Comparison of ENCODE assay signal across 15 cellular contexts in genomic region chr2:12287220-12287751, GRCh38.
DNase-seq lines count a peak whose midpoint lies in the region; ATAC-seq and TF ChIP-seq lines count a peak whose summit lies in the region.
"Had no signal": no experiment of that assay in that cellular context is flagged by ENCODE, and none has a peak within 500 bp of the region (broad histone marks: within the 10 kb centered on the region; RNA-seq: fewer than 3 reads in every experiment).

No MANE protein-coding gene starts in this region.

- peak; percentile 82 for ATAC-seq in RWPE2 (ENCODE audit: low read depth)
- ATAC-seq: activated CD8-positive, alpha-beta T cell treated with anti-CD3 and anti-CD28 coated beads for 36 hours had no signal

- H3K79me2 ChIP-seq in Karpas-422 (ENCODE audit: low read length) (no peaks in the 10 kb centered on the region), OCI-LY7 (ENCODE audit: insufficient read depth, low read depth, low read length) (no peaks in the 10 kb centered on the region)

- DNase-seq in H4 (ENCODE audit: low spot score) (peak; percentile 12), RWPE2 (ENCODE audit: low spot score) (no peak), fibroblast of pulmonary artery (ENCODE audit: low read depth) (peak; percentile 56), renal cortical epithelial cell (ENCODE audit: low read depth) (peak; percentile 73), Karpas-422 (no peak), NCI-H82 (lab: John Stamatoyannopoulos, UW) (no peak), OCI-LY7 (ENCODE audit: low spot score) (no peak), Kasumi-1 (lab: John Stamatoyannopoulos, UW) (no peak)
- DNase-seq: activated CD8-positive, alpha-beta T cell treated with anti-CD3 and anti-CD28 coated beads for 36 hours; activated naive CD4-positive, alpha-beta T cell treated with anti-CD3 and anti-CD28 coated beads, Interleukin-2, amount 10 ng/mL, durations not matched to agents 7 days and 5 days; CD4-positive, CD25-positive, alpha-beta regulatory T cell; natural killer cell; T-helper 2 cell had no signal

- H3K9me3 ChIP-seq in RWPE2 (ENCODE audit: severe bottlenecking): peaks cover 4% of the 10 kb centered on the region
- no peaks in the 10 kb centered on the region for H3K9me3 ChIP-seq in Karpas-422 (ENCODE audit: low read length)
- H3K9me3 ChIP-seq in OCI-LY7 (ENCODE audit: low read length): no peaks in the 10 kb centered on the region
- H3K9me3 ChIP-seq: suprapubic skin had no signal

- no peaks in the 10 kb centered on the region for H3K9me2 ChIP-seq in Karpas-422 (replicated peaks; ENCODE audit: insufficient read depth, low read length)
- H3K9me2 ChIP-seq in OCI-LY7 (ENCODE audit: insufficient read depth, low read length): no peaks in the 10 kb centered on the region

- peaks cover 29% of the 10 kb centered on the region for H3K4me1 ChIP-seq in RWPE2 (ENCODE audit: insufficient read depth, poor library complexity, severe bottlenecking)
- no peaks in the 10 kb centered on the region for H3K4me1 ChIP-seq in Karpas-422 (ENCODE audit: low read length)
- H3K4me1 ChIP-seq in OCI-LY7 (ENCODE audit: insufficient read depth, low read length, poor library complexity, severe bottlenecking): no peaks in the 10 kb centered on the region

- intact Hi-C loops in OCI-LY7 (cut with micrococcal nuclease; ENCODE audit: unreplicated experiment): no loop called here

- TF ChIP-seq CTCF in RWPE2 (IDR thresholded peaks at IDR 0.05; ENCODE audit: poor library complexity, severe bottlenecking) (no peak), fibroblast of pulmonary artery (IDR thresholded peaks at IDR 0.05; ENCODE audit: low read length, missing control alignments) (no peak), OCI-LY7 (conservative IDR thresholded peaks at IDR 0.05; ENCODE audit: low read length) (no peak)

- CTCF ChIA-PET in OCI-LY7 (lab: Charles Lee; ENCODE audit: unreplicated experiment): no interaction called here

- H4K20me1 ChIP-seq in Karpas-422 (ENCODE audit: insufficient read depth, low read depth, low read length) (no peaks in the 10 kb centered on the region), OCI-LY7 (ENCODE audit: insufficient read depth, low read length) (no peaks in the 10 kb centered on the region)

- BruUV-seq in OCI-LY7 (replicated peaks; lab: Mats Ljungman, UMichigan): no TSS peak

- H3K36me3 ChIP-seq in RWPE2 (ENCODE audit: low read depth) (no peaks in the 10 kb centered on the region), Karpas-422 (ENCODE audit: insufficient read depth, low read length) (no peaks in the 10 kb centered on the region), OCI-LY7 (ENCODE audit: insufficient read depth, low read length) (no peaks in the 10 kb centered on the region)
- H3K36me3 ChIP-seq: suprapubic skin had no signal

- H3K4me3 ChIP-seq in RWPE2 (ENCODE audit: severe bottlenecking) (no peak overlapping the region), fibroblast of pulmonary artery (replicated peaks; ENCODE audit: low read depth, low read length) (peak overlapping the region; percentile 10), Karpas-422 (ENCODE audit: low read length) (no peak overlapping the region), OCI-LY7 (ENCODE audit: low read depth, low read length, poor library complexity, severe bottlenecking) (no peak overlapping the region)
- H3K4me3 ChIP-seq: skin epidermis, suprapubic skin had no signal

- peak overlapping the region; percentile 77 for H3K27ac ChIP-seq in RWPE2 (ENCODE audit: poor library complexity, severe bottlenecking)
- no peak overlapping the region for H3K27ac ChIP-seq in Karpas-422 (ENCODE audit: low read length)
- no peak overlapping the region for H3K27ac ChIP-seq in OCI-LY7 (ENCODE audit: low read depth, low read length, poor library complexity, severe bottlenecking)
- H3K27ac ChIP-seq: suprapubic skin had no signal

- H3K27me3 ChIP-seq in RWPE2 (ENCODE audit: insufficient read depth, poor library complexity, severe bottlenecking): no peaks in the 10 kb centered on the region
- no peaks in the 10 kb centered on the region for H3K27me3 ChIP-seq in Karpas-422 (ENCODE audit: low read length)
- H3K27me3 ChIP-seq: suprapubic skin had no signal

- no peak overlapping the region for H3K9ac ChIP-seq in Karpas-422 (ENCODE audit: low read length)

- H3K4me2 ChIP-seq in Karpas-422 (ENCODE audit: low read depth, low read length, poor library complexity, severe bottlenecking): no peak overlapping the region
- H3K4me2 ChIP-seq in OCI-LY7 (ENCODE audit: low read length): no peak overlapping the region

- POLR2A ChIA-PET in OCI-LY7 (lab: Charles Lee): interaction anchor here (0.7 to 1.5 kb wide), 3 partner anchors 16 to 143 kb away, joined by 3 to 8 read pairs (median 4); no protein-coding TSS in a partner anchor

- no peak overlapping the region for H2AFZ ChIP-seq in Karpas-422 (ENCODE audit: low read length)
- no peak overlapping the region for H2AFZ ChIP-seq in OCI-LY7 (ENCODE audit: low read length)

Comparison
In these comparisons a context has a peak if more than half of its experiments do, and no peak if none do; other contexts are left out.
1. DNase-seq: peak in H4 (single experiment), fibroblast of pulmonary artery (single experiment) and renal cortical epithelial cell (single experiment); none in RWPE2 (single experiment), Karpas-422 (single experiment), NCI-H82 (single experiment), OCI-LY7 (single experiment) and Kasumi-1 (0 of 2).